26 cellular contexts compared by ENCODE assay signal in the genomic region with DNA sequence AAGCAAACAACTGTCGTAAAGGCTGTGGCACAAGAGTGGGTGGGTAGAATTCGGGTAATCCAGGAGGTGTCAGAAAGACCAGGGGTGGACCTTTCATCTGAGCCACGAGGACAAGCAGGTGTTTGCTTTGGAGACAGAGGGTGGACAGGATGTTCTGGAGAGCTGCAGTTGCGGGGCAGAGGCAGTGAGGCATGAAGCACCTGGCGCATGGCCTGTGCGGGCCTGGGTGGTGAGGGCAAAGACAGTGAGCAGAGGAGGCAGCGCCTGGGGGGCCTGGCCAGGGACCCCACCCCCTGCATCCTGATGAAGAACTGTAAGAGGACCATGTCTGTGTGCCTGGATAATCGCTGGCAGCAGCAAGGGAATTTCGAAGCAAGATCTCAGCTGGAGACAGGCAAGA. TPM values are rescaled to one million over a fixed set of nuclear protein-coding genes. Genes with fewer than 3 reads are reported as not detected.
DNase-seq lines count a peak whose midpoint lies in the region; ATAC-seq and TF ChIP-seq lines count a peak whose summit lies in the region.
"Had no signal": no experiment of that assay in that cellular context is flagged by ENCODE, and none has a peak within 500 bp of the region (broad histone marks: within the 10 kb centered on the region; RNA-seq: fewer than 3 reads in every experiment).

No MANE protein-coding gene starts in this region.

- no peak overlapping the region for H3K27ac ChIP-seq in neural progenitor cell
- no peak overlapping the region for H3K27ac ChIP-seq in lower lobe of right lung
- H3K27ac ChIP-seq: ascending aorta, heart right ventricle, right lobe of liver, stomach, transverse colon had no signal

- H3K4me3 Mint-ChIP-seq in neural progenitor cell = no peak overlapping the region
- H3K4me3 Mint-ChIP-seq: activated T-cell treated with anti-CD3 and anti-CD28 coated beads, Interleukin-2, amount 50 U/mL, for 72 hours; naive thymus-derived CD8-positive, alpha-beta T cell had no signal

- H3K27me3 Mint-ChIP-seq in neural progenitor cell (ENCODE audit: insufficient read depth, low read depth) = peaks cover 6% of the 10 kb centered on the region

- H3K27ac Mint-ChIP-seq in neural progenitor cell = peak overlapping the region; percentile 84
- H3K27ac Mint-ChIP-seq: activated T-cell treated with anti-CD3 and anti-CD28 coated beads, Interleukin-2, amount 50 U/mL, for 72 hours had no signal

- TF ChIP-seq CTCF in neural progenitor cell (IDR thresholded peaks at IDR 0.05) (no peak), lower lobe of right lung (IDR thresholded peaks at IDR 0.05) (no peak)

- no peaks in the 10 kb centered on the region for H4K20me1 ChIP-seq in neural progenitor cell (ENCODE audit: low read depth)

- H3K36me3 Mint-ChIP-seq in neural progenitor cell = no peaks in the 10 kb centered on the region
- H3K36me3 Mint-ChIP-seq: naive thymus-derived CD8-positive, alpha-beta T cell had no signal

- in situ Hi-C loops in KBM-7 (cut with MboI; ENCODE audit: low pct_unique_long_range_greater_than_20kb, low sequenced_read_pairs) = no loop called here

- H3K4me2 ChIP-seq in neural progenitor cell = peak overlapping the region; percentile 60

- H3K9me3 Mint-ChIP-seq in neural progenitor cell = no peaks in the 10 kb centered on the region
- H3K9me3 Mint-ChIP-seq: activated T-cell treated with anti-CD3 and anti-CD28 coated beads, Interleukin-2, amount 50 U/mL, for 72 hours; naive thymus-derived CD8-positive, alpha-beta T cell had no signal

- H3K4me3 ChIP-seq in neural progenitor cell (no peak overlapping the region), lower lobe of right lung (no peak overlapping the region)
- H3K4me3 ChIP-seq: ascending aorta, heart right ventricle, K562, right lobe of liver, stomach, transverse colon had no signal

- H3F3A ChIP-seq in neural progenitor cell (ENCODE audit: low read depth) = peaks cover 13% of the 10 kb centered on the region

- ATAC-seq in HG02938 (IDR thresholded peaks at IDR 0.05; ENCODE audit: unreplicated experiment) = no peak
- ATAC-seq in HG03460 (IDR thresholded peaks at IDR 0.05; ENCODE audit: unreplicated experiment) = no peak
- ATAC-seq in lower lobe of right lung = no peak
- ATAC-seq: activated T-cell treated with anti-CD3 and anti-CD28 coated beads, Interleukin-2, amount 50 U/mL, for 72 hours; K562; left colon; naive thymus-derived CD8-positive, alpha-beta T cell had no signal

- no peak overlapping the region for H2AFZ ChIP-seq in neural progenitor cell (replicated peaks)

- H3K27me3 ChIP-seq in neural progenitor cell (no peaks in the 10 kb centered on the region), lower lobe of right lung (ENCODE audit: low read depth) (no peaks in the 10 kb centered on the region)
- H3K27me3 ChIP-seq: ascending aorta, heart right ventricle, right lobe of liver, stomach, transverse colon had no signal

- no peak overlapping the region for H3K9ac ChIP-seq in neural progenitor cell

- H3K4me1 ChIP-seq in neural progenitor cell (peaks cover 17% of the 10 kb centered on the region), lower lobe of right lung (no peaks in the 10 kb centered on the region)
- H3K4me1 ChIP-seq: ascending aorta, right lobe of liver, transverse colon had no signal

- DNase-seq in NCI-H345 (lab: John Stamatoyannopoulos, UW) (peak; percentile 38), NCI-H345 treated with DMSO at 0.1 percent for 48 hours (lab: John Stamatoyannopoulos, UW; ENCODE audit: unreplicated experiment) (no peak), KBM-7 (peak; percentile 25), SHP77 (lab: John Stamatoyannopoulos, UW) (peak; percentile 87 to 88), neural progenitor cell (ENCODE audit: low spot score) (no peak), lower lobe of right lung (no peak)
- DNase-seq: 8988T; activated naive CD4-positive, alpha-beta T cell treated with anti-CD3 and anti-CD28 coated beads, Interleukin-2, amount 50 U/mL, for 16 hours; activated T-cell treated with anti-CD3 and anti-CD28 coated beads, Interleukin-2, amount 50 U/mL, for 72 hours; cerebellar nuclear complex; COR-L47; EL; H7; heart right ventricle; left colon; mesendoderm; naive thymus-derived CD8-positive, alpha-beta T cell; NCI-H2081; NCI-H524 treated with DMSO at 0.1 percent for 48 hours; right lobe of liver; stomach; transverse colon had no signal

- H3K4me1 Mint-ChIP-seq in neural progenitor cell = peaks cover 49% of the 10 kb centered on the region

- H3K79me2 ChIP-seq in neural progenitor cell (ENCODE audit: low read depth) = no peaks in the 10 kb centered on the region

- H3K9me3 ChIP-seq in neural progenitor cell (ENCODE audit: low read depth) (no peaks in the 10 kb centered on the region), lower lobe of right lung (no peaks in the 10 kb centered on the region)
- H3K9me3 ChIP-seq: ascending aorta, heart right ventricle, right lobe of liver, stomach, transverse colon had no signal

- intact Hi-C loops in lower lobe of right lung (cut with DNase I) = no loop called here

- H3K36me3 ChIP-seq in neural progenitor cell = no peaks in the 10 kb centered on the region
- no peaks in the 10 kb centered on the region for H3K36me3 ChIP-seq in lower lobe of right lung
- H3K36me3 ChIP-seq: ascending aorta, heart right ventricle, right lobe of liver, stomach, transverse colon had no signal

RNA-seq across cellular contexts. Expression of a gene that starts 24.9 kb away (rescaled TPM):
- total RNA-seq in neural progenitor cell (ENCODE audit: low replicate concordance) (0.47 and 1.2 TPM in 2 replicates), lower lobe of right lung (1.2 TPM)
- total RNA-seq: ascending aorta had no signal

Comparison
In these comparisons a context has a peak if more than half of its experiments do, and no peak if none do; other contexts are left out.
1. DNase-seq: peak in NCI-H345 (single experiment), KBM-7 (single experiment) and SHP77 (2 of 2); none in NCI-H345 treated with DMSO at 0.1 percent for 48 hours (single experiment), neural progenitor cell (single experiment) and lower lobe of right lung (single experiment).